ENCODE assay signal across 17 cellular contexts in the genomic region with DNA sequence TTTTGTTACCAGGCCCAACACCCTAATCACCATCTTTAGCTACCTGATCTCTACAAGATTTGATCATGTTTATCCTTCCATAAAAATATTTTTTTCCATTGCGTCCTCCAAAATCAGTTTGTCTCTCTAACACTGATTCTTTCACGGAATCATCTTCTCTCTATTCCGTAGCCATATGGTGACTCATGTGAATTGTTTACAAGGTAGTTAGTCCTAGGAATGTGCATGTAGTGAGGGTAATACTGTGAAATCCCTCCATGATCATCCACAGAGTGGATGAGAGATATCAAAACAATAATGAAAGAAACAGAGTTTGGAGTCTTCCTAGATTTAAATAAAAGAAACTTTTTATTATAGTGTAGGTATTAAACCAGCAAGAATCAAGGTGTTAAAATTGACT.
DNase-seq lines count a peak whose midpoint lies in the region; ATAC-seq lines count a peak whose summit lies in the region.
"Had no signal": no experiment of that assay in that cellular context is flagged by ENCODE, and none has a peak within 500 bp of the region (broad histone marks: within the 10 kb centered on the region; RNA-seq: fewer than 3 reads in every experiment).

No MANE protein-coding gene starts in this region.

- peaks cover 4% of the 10 kb centered on the region for H3K9me3 ChIP-seq in SJSA1 (replicated peaks)
- H3K9me3 ChIP-seq: BE2C, Caco-2 had no signal

- H3K4me1 Mint-ChIP-seq in activated T-helper 17 cell treated with anti-CD3 and anti-CD28 coated beads, Interleukin-2, amount 50 U/mL, for 72 hours = no peaks in the 10 kb centered on the region

- no peak for ATAC-seq in activated T-helper 17 cell treated with anti-CD3 and anti-CD28 coated beads, Interleukin-2, amount 50 U/mL, for 72 hours (replicated peaks)
- ATAC-seq in GM21619 (IDR thresholded peaks at IDR 0.05; ENCODE audit: unreplicated experiment) (no peak), HG03342 (IDR thresholded peaks at IDR 0.05; ENCODE audit: unreplicated experiment) (no peak)
- ATAC-seq: GM23338, HepG2 had no signal

- no peaks in the 10 kb centered on the region for H3K27me3 ChIP-seq in SJSA1 (replicated peaks)
- H3K27me3 ChIP-seq: BE2C had no signal

- no peak overlapping the region for H3K4me3 Mint-ChIP-seq in activated T-helper 17 cell treated with anti-CD3 and anti-CD28 coated beads, Interleukin-2, amount 50 U/mL, for 72 hours
- H3K4me3 Mint-ChIP-seq: CD4-positive, alpha-beta T cell; GM23338 had no signal

- no peak overlapping the region for H3K4me3 ChIP-seq in SJSA1
- H3K4me3 ChIP-seq: GM23338 had no signal

- no peaks in the 10 kb centered on the region for H3K36me3 Mint-ChIP-seq in activated T-helper 17 cell treated with anti-CD3 and anti-CD28 coated beads, Interleukin-2, amount 50 U/mL, for 72 hours (ENCODE audit: low read depth)

- no peak overlapping the region for H3K27ac Mint-ChIP-seq in activated T-helper 17 cell treated with anti-CD3 and anti-CD28 coated beads, Interleukin-2, amount 50 U/mL, for 72 hours
- H3K27ac Mint-ChIP-seq: CD4-positive, alpha-beta T cell had no signal

- no peaks in the 10 kb centered on the region for H3K27me3 Mint-ChIP-seq in activated T-helper 17 cell treated with anti-CD3 and anti-CD28 coated beads, Interleukin-2, amount 50 U/mL, for 72 hours
- H3K27me3 Mint-ChIP-seq: CD4-positive, alpha-beta T cell had no signal

- no peaks in the 10 kb centered on the region for H3K36me3 ChIP-seq in SJSA1
- H3K36me3 ChIP-seq: BE2C had no signal

- peaks cover 26% of the 10 kb centered on the region for H3K9me3 Mint-ChIP-seq in activated T-helper 17 cell treated with anti-CD3 and anti-CD28 coated beads, Interleukin-2, amount 50 U/mL, for 72 hours
- H3K9me3 Mint-ChIP-seq: GM23338 had no signal

- DNase-seq in HCEC 1CT = peak; percentile 59
- peak in 1 of 2 experiments; percentile 49 for DNase-seq in SJSA1 (ENCODE audit: low read depth in 1 of 2, low spot score in 2 of 2)
- DNase-seq in iris pigment epithelial cell (ENCODE audit: low read depth) = peak; percentile 84
- no peak for DNase-seq in NCI-H82 (lab: John Stamatoyannopoulos, UW)
- DNase-seq: ACHN; BE2C; C1 segment of cervical spinal cord; Caco-2; CD4-positive, alpha-beta T cell; DMS153; DMS79; KG1 had no signal

- peak overlapping the region; percentile 57 for H3K27ac ChIP-seq in SJSA1

- H3K4me1 ChIP-seq in SJSA1 (replicated peaks) = peaks cover 25% of the 10 kb centered on the region
- H3K4me1 ChIP-seq: BE2C, Caco-2 had no signal
